8 cellular contexts compared by ENCODE assay signal in genomic region chr17:41962768-41963434, GRCh38. TPM values are rescaled to one million over a fixed set of nuclear protein-coding genes. Genes with fewer than 3 reads are reported as not detected.
DNase-seq lines count a peak whose midpoint lies in the region; ATAC-seq and TF ChIP-seq lines count a peak whose summit lies in the region.

No MANE protein-coding gene starts in this region.

- CTCF ChIA-PET in HEK293 (lab: Yijun Ruan, JAX) = interaction anchor here (0.6 to 12.1 kb wide), 43 partner anchors 8 to 1542 kb away, joined by 3 to 142 read pairs (median 4); partner anchors contain the start of genes DNAJC7, KAT2A, NKIRAS2 and ODAD4

- H3K27ac ChIP-seq in HEK293 (ENCODE audit: extremely low read depth, low read depth, low read length) = no peak overlapping the region

- H3K27me3 Mint-ChIP-seq in naive B cell = no peaks in the 10 kb centered on the region

- 0 out of 2 replicates have a peak, but pooled peaks cover 4% of the 10 kb centered on the region for H3K4me1 ChIP-seq in HEK293 (ENCODE audit: control insufficient read depth, insufficient read depth, low read length)

- DNase-seq in AML-193 (lab: John Stamatoyannopoulos, UW) (peak; percentile 64 to 70), NOMO-1 (lab: John Stamatoyannopoulos, UW; ENCODE audit: unreplicated experiment in 2 of 2) (peak; percentile 43 to 55), epidermal melanocyte (ENCODE audit: insufficient read length, low spot score) (peak; percentile 84), naive B cell (peak; percentile 70), NCI-H187 treated with DMSO at 0.1 percent for 48 hours (lab: John Stamatoyannopoulos, UW) (no peak)
- DNase-seq in activated CD8-positive, alpha-beta memory T cell treated with anti-CD3 and anti-CD28 coated beads for 48 hours (ENCODE audit: low read depth in 2 of 3, low spot score in 2 of 3) = peak in 2 of 3 experiments; percentile 29 to 46
- DNase-seq in stimulated activated CD8-positive, alpha-beta memory T cell treated with anti-CD3 and anti-CD28 coated beads, Interleukin-7, amount 100 ng/mL, for 24 hours (ENCODE audit: low read depth) = peak; percentile 43

- peaks cover 0 to 3% of the 10 kb centered on the region in 2 experiments; a peak in 1 of 3 replicates for H3K36me3 ChIP-seq in HEK293 (ENCODE audit: control insufficient read depth in 2 of 2, insufficient read depth in 1 of 2, low read length in 2 of 2)

- TF ChIP-seq CTCF in HEK293 (tag by site-specific recombination; IDR thresholded peaks at IDR 0.05) = peak; percentile 88

- ATAC-seq in naive B cell (ENCODE audit: low read depth in 2 of 2) = peak; percentile 31 to 33

- H3K4me3 Mint-ChIP-seq in naive B cell = peak overlapping the region in 3 of 8 donors; percentile 13 to 82 (median 61)

- H3K9me3 ChIP-seq in HEK293 (ENCODE audit: control insufficient read depth, insufficient read depth, low read depth, low read length) = no peaks in the 10 kb centered on the region

- POLR2A ChIA-PET in HEK293 (lab: Yijun Ruan, JAX) = interaction anchor here (0.6 to 0.7 kb wide), 2 partner anchors 118 to 143 kb away, joined by 3 read pairs; no protein-coding TSS in a partner anchor

- no peaks in the 10 kb centered on the region for H3K36me3 Mint-ChIP-seq in naive B cell

- no peak overlapping the region for H3K27ac Mint-ChIP-seq in naive B cell

- H3K4me1 Mint-ChIP-seq in naive B cell = peaks cover 16 to 26% (median 22%) of the 10 kb centered on the region in 3 donors

- no peak overlapping the region for H3K4me3 ChIP-seq in HEK293 (ENCODE audit: low read depth, low read length)

- H3K9me3 Mint-ChIP-seq in naive B cell = no peaks in the 10 kb centered on the region

TF ChIP-seq in HEK293, 187 proteins besides CTCF, POLR2A, EP300 and RAD21:
- 0 out of 2 replicates have a peak, but pooled peaks have one; percentile 33 for TF ChIP-seq PATZ1 (tag by site-specific recombination; IDR thresholded peaks at IDR 0.05)
- no peak for TF ChIP-seq ZNF24 (tag by site-specific recombination; IDR thresholded peaks at IDR 0.05)
- 0 out of 2 replicates have a peak, but pooled peaks have one; percentile 17 for TF ChIP-seq GLIS2 (tag by site-specific recombination; IDR thresholded peaks at IDR 0.05)
- peak; percentile 97 for TF ChIP-seq ZNF654 (tag by site-specific recombination; IDR thresholded peaks at IDR 0.05; ENCODE audit: low read depth)
- TF ChIP-seq ZNF660 (tag by site-specific recombination; IDR thresholded peaks at IDR 0.05) = peak; percentile 69; the same call in 1 of the 2 replicates
- peak; percentile 96 for TF ChIP-seq GLIS1 (tag by site-specific recombination; IDR thresholded peaks at IDR 0.05)
- TF ChIP-seq ZIC2 (tag by site-specific recombination; IDR thresholded peaks at IDR 0.05) = peak; percentile 95
- no peak for TF ChIP-seq FEZF1 (tag by site-specific recombination; IDR thresholded peaks at IDR 0.05)
- TF ChIP-seq ZNF585B (tag by site-specific recombination; IDR thresholded peaks at IDR 0.05) = no peak
- no peak for TF ChIP-seq ZNF560 (tag by site-specific recombination; IDR thresholded peaks at IDR 0.05; ENCODE audit: borderline replicate concordance)
- no peak for TF ChIP-seq ZNF561 (tag by site-specific recombination; IDR thresholded peaks at IDR 0.05; ENCODE audit: borderline replicate concordance)
- 0 out of 2 replicates have a peak, but pooled peaks have one; percentile 63 for TF ChIP-seq ZNF2 (tag by site-specific recombination; IDR thresholded peaks at IDR 0.05)
- 0 out of 2 replicates have a peak, but pooled peaks have one; percentile 21 for TF ChIP-seq SP7 (tag by site-specific recombination; IDR thresholded peaks at IDR 0.05)
TF ChIP-seq in HEK293: peak in this region for 8.

RNA-seq across cellular contexts. Expression of gene CNP, which starts 3.7 kb away (rescaled TPM):
- polyA plus RNA-seq in naive B cell (ENCODE audit: low read depth in 6 of 6) = 10 to 100 TPM; 27.5 to 42.4 (median 34.8) TPM

RNA-seq across cellular contexts. Expression of gene ODAD4, which starts 32.5 kb away (rescaled TPM):
- under 1 TPM in 4 of 6 donors, not detected in 2; 0.17 to 0.60 (median 0.37) TPM for polyA plus RNA-seq in naive B cell (ENCODE audit: low read depth in 6 of 6)

RNA-seq across cellular contexts. Expression of gene ACLY, which starts 44.1 kb away (rescaled TPM):
- polyA plus RNA-seq in naive B cell (ENCODE audit: low read depth in 6 of 6) = 10 to 100 TPM; 34.0 to 63.5 (median 49.8) TPM

RNA-seq across cellular contexts. Expression of gene DNAJC7, which starts 54.3 kb away (rescaled TPM):
- polyA plus RNA-seq in naive B cell (ENCODE audit: low read depth in 6 of 6) = 10 to 100 TPM; 33.4 to 98.0 (median 77.4) TPM

RNA-seq across cellular contexts. Expression of gene NKIRAS2, which starts 57.0 kb away (rescaled TPM):
- polyA plus RNA-seq in naive B cell (ENCODE audit: low read depth in 6 of 6) = 10 to 100 TPM; 25.0 to 42.1 (median 36.1) TPM
